ENCODE assay signal across 20 cellular contexts in the genomic region with DNA sequence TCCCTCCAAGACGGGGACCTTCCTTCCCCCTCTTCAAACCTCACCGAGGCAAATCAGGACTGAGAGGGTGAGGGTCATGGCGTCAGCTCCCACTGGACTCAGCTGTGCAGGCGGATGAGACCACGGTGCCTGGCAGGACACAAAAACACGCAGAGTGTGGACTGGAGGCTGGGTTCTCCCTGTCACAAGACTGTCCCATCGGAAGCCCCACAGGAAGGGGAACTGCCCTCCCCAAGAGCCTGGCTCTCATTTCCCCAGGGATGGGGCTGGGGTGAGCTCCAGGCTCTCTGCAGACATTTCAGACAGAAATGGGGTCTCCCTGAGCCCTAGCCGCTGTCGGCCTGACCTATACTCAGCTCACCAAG. TPM values are rescaled to one million over a fixed set of nuclear protein-coding genes. Genes with fewer than 3 reads are reported as not detected.
DNase-seq lines count a peak whose midpoint lies in the region; ATAC-seq and TF ChIP-seq lines count a peak whose summit lies in the region.
"Had no signal": no experiment of that assay in that cellular context is flagged by ENCODE, and none has a peak within 500 bp of the region (broad histone marks: within the 10 kb centered on the region; RNA-seq: fewer than 3 reads in every experiment).

A gene (minus strand): TSS at position 158 of the 365 bp plus-strand sequence. CDS start 80 bp downstream, at position 78.

- H3K4me3 ChIP-seq in coronary artery (peak within 1 kb of the TSS; percentile 53), right atrium auricular region (peak within 1 kb of the TSS; percentile 6 to 26), psoas muscle (peak within 1 kb of the TSS; percentile 41), vagina (no peak within 1 kb of the TSS)
- H3K4me3 ChIP-seq: cardiac muscle cell, skin epidermis, testis had no signal

- WGBS in psoas muscle, 3 donors: 55 to 61% (median 58%) methylated on average over 9 of the region's 9 CpGs

- no peaks in the 10 kb centered on the region for H3K36me3 ChIP-seq in right atrium auricular region
- H3K36me3 ChIP-seq in psoas muscle (ENCODE audit: insufficient read depth in 1 of 2, low read depth in 1 of 2): no peaks in the 10 kb centered on the region
- no peaks in the 10 kb centered on the region for H3K36me3 ChIP-seq in vagina
- H3K36me3 ChIP-seq: cardiac muscle cell had no signal

- H3K4me1 ChIP-seq in right atrium auricular region (no peaks in the 10 kb centered on the region), psoas muscle (no peaks in the 10 kb centered on the region), vagina (no peaks in the 10 kb centered on the region)

- H3K27ac ChIP-seq in coronary artery: peak within 1 kb of the TSS in 1 of 2 donors; percentile 67
- no peak within 1 kb of the TSS for H3K27ac ChIP-seq in right atrium auricular region
- H3K27ac ChIP-seq in psoas muscle: no peak within 1 kb of the TSS
- H3K27ac ChIP-seq in vagina: no peak within 1 kb of the TSS
- no peak within 1 kb of the TSS for H3K27ac ChIP-seq in caudate nucleus (ENCODE audit: low read depth, low read length)
- H3K27ac ChIP-seq: cardiac muscle cell, dorsolateral prefrontal cortex, testis had no signal

- DNase-seq in coronary artery (ENCODE audit: low spot score) (peak; percentile 67), right atrium auricular region (ENCODE audit: low spot score) (peak; percentile 58), psoas muscle (no peak), vagina (ENCODE audit: extremely low spot score in 2 of 2) (no peak), caudate nucleus (lab: John Stamatoyannopoulos, UW) (no peak), NCI-H774 (lab: John Stamatoyannopoulos, UW) (no peak)
- DNase-seq: activated CD4-positive, alpha-beta T cell treated with anti-CD3 and anti-CD28 coated beads for 4 hours; activated naive CD4-positive, alpha-beta T cell; activated T-cell treated with anti-CD3 and anti-CD28 coated beads, Interleukin-2, amount 50 U/mL, for 1 hour; CD4-positive, alpha-beta T cell; dorsolateral prefrontal cortex; EL; HCEC 1CT; NCI-H1694 treated with DMSO at 0.1 percent for 48 hours; testis had no signal

- no peaks in the 10 kb centered on the region for H3K9me3 ChIP-seq in right atrium auricular region
- H3K9me3 ChIP-seq in psoas muscle: no peaks in the 10 kb centered on the region
- no peaks in the 10 kb centered on the region for H3K9me3 ChIP-seq in vagina
- H3K9me3 ChIP-seq: testis had no signal

- TF ChIP-seq POLR2A in vagina (IDR thresholded peaks at IDR 0.05): no peak

- intact Hi-C loops in psoas muscle (cut with DNase I): no loop called here
- intact Hi-C loops in vagina (cut with DNase I): no loop called here

- ATAC-seq in psoas muscle (no peak), HG03460 (IDR thresholded peaks at IDR 0.05; ENCODE audit: unreplicated experiment) (no peak)

- TF ChIP-seq CTCF in coronary artery (IDR thresholded peaks at IDR 0.05) (no peak), right atrium auricular region (IDR thresholded peaks at IDR 0.05) (no peak), psoas muscle (IDR thresholded peaks at IDR 0.05) (no peak), vagina (IDR thresholded peaks at IDR 0.05) (no peak)

- H3K27me3 ChIP-seq in right atrium auricular region (no peaks in the 10 kb centered on the region), psoas muscle (ENCODE audit: insufficient read depth in 3 of 3, low read length in 2 of 3) (peaks cover 0 to 40% (median 11%) of the 10 kb centered on the region in 3 donors), vagina (no peaks in the 10 kb centered on the region)
- H3K27me3 ChIP-seq: testis had no signal

RNA-seq across cellular contexts. Expression of the gene that starts here (rescaled TPM):
- total RNA-seq in right atrium auricular region (10 to 100 TPM in 1 of 2 donors, 1 to 10 TPM in 1; 2.6 to 12.0 TPM), psoas muscle (1 to 10 TPM; 2.2 to 5.1 (median 4.4) TPM), vagina (12.3 TPM)
- 1 to 10 TPM in 2 of 3 donors, under 1 TPM in 1; 0.95 to 1.3 (median 1.1) TPM for polyA plus RNA-seq in psoas muscle
- total RNA-seq: cardiac muscle cell; CD4-positive, alpha-beta T cell; endothelial cell of umbilical vein had no signal
- polyA plus RNA-seq: cardiac muscle cell, endothelial cell of umbilical vein, neural cell had no signal

Comparison
In these comparisons a context has a peak if more than half of its experiments do, and no peak if none do; other contexts are left out.
1. DNase-seq: peak in coronary artery (single experiment) and right atrium auricular region (single experiment); none in psoas muscle (0 of 2), vagina (0 of 2), caudate nucleus (0 of 61) and NCI-H774 (single experiment).
2. H3K4me3 ChIP-seq: peak in coronary artery (single experiment), right atrium auricular region (2 of 2) and psoas muscle (single experiment); none in vagina (0 of 2).